In genomic region chr20:44717986-44718385, GRCh38 we compare ENCODE assay signal across 14 cellular contexts. TPM values are rescaled to one million over a fixed set of nuclear protein-coding genes. Genes with fewer than 3 reads are reported as not detected.
DNase-seq lines count a peak whose midpoint lies in the region; ATAC-seq, FAIRE-seq and TF ChIP-seq lines count a peak whose summit lies in the region.
"Had no signal": no experiment of that assay in that cellular context is flagged by ENCODE, and none has a peak within 500 bp of the region (broad histone marks: within the 10 kb centered on the region; RNA-seq: fewer than 3 reads in every experiment).

No MANE protein-coding gene starts in this region.

- no peaks in the 10 kb centered on the region for H3K9me3 ChIP-seq in endothelial cell of umbilical vein (replicated peaks; ENCODE audit: control insufficient read depth, insufficient read depth, low read length)
- no peaks in the 10 kb centered on the region for H3K9me3 ChIP-seq in ovary
- H3K9me3 ChIP-seq: HAP-1 had no signal

- DNase-seq in NCI-H82 treated with DMSO at 0.1 percent for 48 hours (lab: John Stamatoyannopoulos, UW; ENCODE audit: unreplicated experiment) (peak; percentile 28), endothelial cell of umbilical vein (ENCODE audit: low read depth, low spot score) (no peak), ovary (peak in 3 of 5 donors; percentile 25 to 57 (median 47)), T-helper 2 cell (no peak), AG08395 (ENCODE audit: low spot score) (no peak), HCEC 1CT (no peak)
- no peak for DNase-seq in activated T-cell treated with anti-CD3 and anti-CD28 coated beads, Interleukin-2, amount 50 U/mL, for 72 hours
- DNase-seq: activated CD8-positive, alpha-beta T cell treated with anti-CD3 and anti-CD28 coated beads for 36 hours; NCI-H1930 had no signal

- CTCF ChIA-PET in endothelial cell of umbilical vein (lab: Charles Lee) = interaction anchor here (1.4 to 4.8 kb wide), 2 partner anchors 15 to 35 kb away, joined by 4 to 23 read pairs; no protein-coding TSS in a partner anchor

- H3K36me3 ChIP-seq in endothelial cell of umbilical vein (ENCODE audit: control insufficient read depth in 2 of 2, extremely low read depth in 1 of 2, insufficient read depth in 2 of 2, low read length in 2 of 2) (no peaks in the 10 kb centered on the region), ovary (no peaks in the 10 kb centered on the region)
- H3K36me3 ChIP-seq: HAP-1 had no signal

- no peaks in the 10 kb centered on the region for H3K9me3 Mint-ChIP-seq in activated T-cell treated with anti-CD3 and anti-CD28 coated beads, Interleukin-2, amount 50 U/mL, for 72 hours
- H3K9me3 Mint-ChIP-seq: activated CD8-positive, alpha-beta T cell treated with anti-CD3 and anti-CD28 coated beads for 36 hours; stimulated activated naive CD8-positive, alpha-beta T cell treated with anti-CD3 and anti-CD28 coated beads, Interleukin-15, Interleukin-2, amounts not matched to agents 100 ng/mL and 50 ng/mL, for 24 hours had no signal

- dilution Hi-C loops in endothelial cell of umbilical vein (cut with MboI; ENCODE audit: extremely low pct_ligation_motif_present, low sequenced_read_pairs) = no loop called here

- peaks cover 20% of the 10 kb centered on the region for H3K4me1 ChIP-seq in endothelial cell of umbilical vein (ENCODE audit: control insufficient read depth, extremely low read depth, insufficient read depth, low read length)
- peaks cover 33% of the 10 kb centered on the region for H3K4me1 ChIP-seq in ovary (ENCODE audit: insufficient read depth)

- H3K4me2 ChIP-seq in endothelial cell of umbilical vein (ENCODE audit: insufficient read depth, low read length) = no peak overlapping the region

- H3K27me3 ChIP-seq in endothelial cell of umbilical vein (ENCODE audit: control insufficient read depth in 2 of 2, insufficient read depth in 2 of 2, low read length in 2 of 2) (no peaks in the 10 kb centered on the region), ovary (no peaks in the 10 kb centered on the region)

- peaks cover 3% of the 10 kb centered on the region for H3K4me1 Mint-ChIP-seq in activated T-cell treated with anti-CD3 and anti-CD28 coated beads, Interleukin-2, amount 50 U/mL, for 72 hours (ENCODE audit: low read depth)

- BruUV-seq in endothelial cell of umbilical vein (replicated peaks; lab: Mats Ljungman, UMichigan) = no TSS peak

- ATAC-seq in activated T-cell treated with anti-CD3 and anti-CD28 coated beads, Interleukin-2, amount 50 U/mL, for 72 hours (replicated peaks in 1 of 2) = no peak
- ATAC-seq: activated CD8-positive, alpha-beta T cell treated with anti-CD3 and anti-CD28 coated beads for 36 hours had no signal

- H3K79me2 ChIP-seq in endothelial cell of umbilical vein (ENCODE audit: control insufficient read depth, insufficient read depth, low read length) = no peaks in the 10 kb centered on the region

- TF ChIP-seq CTCF in GM12872 (IDR thresholded peaks at IDR 0.05; ENCODE audit: insufficient read depth, low read depth, low read length) (peak; percentile 50), endothelial cell of umbilical vein (IDR thresholded peaks at IDR 0.05; ENCODE audit: extremely low read depth in 1 of 2, insufficient read depth in 1 of 2, low read depth in 1 of 2, low read length in 2 of 2) (peak; percentile 30 to 43), ovary (IDR thresholded peaks at IDR 0.05) (no peak)

- no peaks in the 10 kb centered on the region for H3K9me1 ChIP-seq in endothelial cell of umbilical vein (replicated peaks; ENCODE audit: control insufficient read depth, extremely low read depth, insufficient read depth, low read length)

- H3K4me3 ChIP-seq in endothelial cell of umbilical vein (replicated peaks in 1 of 3; ENCODE audit: insufficient read depth in 1 of 3, low read depth in 1 of 3, low read length in 3 of 3) (no peak overlapping the region), ovary (no peak overlapping the region)
- H3K4me3 ChIP-seq: HAP-1, SK-N-MC had no signal

- no peaks in the 10 kb centered on the region for H3K36me3 Mint-ChIP-seq in activated T-cell treated with anti-CD3 and anti-CD28 coated beads, Interleukin-2, amount 50 U/mL, for 72 hours (ENCODE audit: insufficient read depth in 2 of 2)

- 68 to 88% (median 81%) methylated on average over 10 of the region's 10 CpGs for WGBS in ovary, 3 donors

- H3K27ac Mint-ChIP-seq in activated T-cell treated with anti-CD3 and anti-CD28 coated beads, Interleukin-2, amount 50 U/mL, for 72 hours = no peak overlapping the region
- H3K27ac Mint-ChIP-seq: activated CD8-positive, alpha-beta T cell treated with anti-CD3 and anti-CD28 coated beads for 36 hours; stimulated activated naive CD8-positive, alpha-beta T cell treated with anti-CD3 and anti-CD28 coated beads, Interleukin-15, Interleukin-2, amounts not matched to agents 100 ng/mL and 50 ng/mL, for 24 hours had no signal

- H3K4me3 Mint-ChIP-seq in activated T-cell treated with anti-CD3 and anti-CD28 coated beads, Interleukin-2, amount 50 U/mL, for 72 hours = no peak overlapping the region
- H3K4me3 Mint-ChIP-seq: activated CD8-positive, alpha-beta T cell treated with anti-CD3 and anti-CD28 coated beads for 36 hours; stimulated activated naive CD8-positive, alpha-beta T cell treated with anti-CD3 and anti-CD28 coated beads, Interleukin-15, Interleukin-2, amounts not matched to agents 100 ng/mL and 50 ng/mL, for 24 hours had no signal

- no peak overlapping the region for H2AFZ ChIP-seq in endothelial cell of umbilical vein (ENCODE audit: low read depth, low read length)

- no peaks in the 10 kb centered on the region for H3K27me3 Mint-ChIP-seq in activated T-cell treated with anti-CD3 and anti-CD28 coated beads, Interleukin-2, amount 50 U/mL, for 72 hours (ENCODE audit: low read depth)
- H3K27me3 Mint-ChIP-seq: activated CD8-positive, alpha-beta T cell treated with anti-CD3 and anti-CD28 coated beads for 36 hours; stimulated activated naive CD8-positive, alpha-beta T cell treated with anti-CD3 and anti-CD28 coated beads, Interleukin-15, Interleukin-2, amounts not matched to agents 100 ng/mL and 50 ng/mL, for 24 hours had no signal

- H3K27ac ChIP-seq in endothelial cell of umbilical vein (ENCODE audit: insufficient read depth, low read depth, low read length) (no peak overlapping the region), ovary (peak overlapping the region; percentile 41 to 43)
- H3K27ac ChIP-seq: SK-N-MC had no signal

- no peak overlapping the region for H3K9ac ChIP-seq in endothelial cell of umbilical vein (replicated peaks; ENCODE audit: extremely low read depth, insufficient read depth, low read length)

- POLR2A ChIA-PET in endothelial cell of umbilical vein (lab: Charles Lee) = no interaction called here

- H4K20me1 ChIP-seq in endothelial cell of umbilical vein (replicated peaks; ENCODE audit: control insufficient read depth, extremely low read depth, insufficient read depth, low read length) = no peaks in the 10 kb centered on the region

- FAIRE-seq in endothelial cell of umbilical vein (lab: Jason Lieb, UNC) = no peak

- no peak for TF ChIP-seq POLR2A in endothelial cell of umbilical vein (IDR thresholded peaks at IDR 0.05; ENCODE audit: low read depth, low read length)
- TF ChIP-seq POLR2A in ovary (IDR thresholded peaks at IDR 0.05) = no peak

- TF ChIP-seq EP300 in ovary (IDR thresholded peaks at IDR 0.05) = no peak

- intact Hi-C loops in endothelial cell of umbilical vein (cut with micrococcal nuclease) = no loop called here
- intact Hi-C loops in ovary (cut with DNase I) = no loop called here

TF ChIP-seq in endothelial cell of umbilical vein, 7 proteins besides CTCF, POLR2A, EP300 and RAD21:
- TF ChIP-seq MAX (IDR thresholded peaks at IDR 0.05; ENCODE audit: insufficient read depth, insufficient read length) = no peak
- TF ChIP-seq FOS (IDR thresholded peaks at IDR 0.05; ENCODE audit: borderline replicate concordance, insufficient read depth, low read length) = no peak
- TF ChIP-seq EZH2 (IDR thresholded peaks at IDR 0.05; ENCODE audit: borderline replicate concordance, low read depth, low read length, severe bottlenecking) = no peak
- no peak for TF ChIP-seq POLR2AphosphoS5 (IDR thresholded peaks at IDR 0.05; ENCODE audit: insufficient read depth, low read depth, low read length)
- TF ChIP-seq GATA2 (IDR thresholded peaks at IDR 0.05; ENCODE audit: insufficient read depth, insufficient read length, low read depth, low read length) = no peak
- no peak for TF ChIP-seq JUN (IDR thresholded peaks at IDR 0.05; ENCODE audit: borderline replicate concordance, insufficient read depth, insufficient read length, low read depth)
- no peak for TF ChIP-seq MYC (IDR thresholded peaks at IDR 0.05; ENCODE audit: low read depth, low read length)

RNA-seq across cellular contexts. Expression of gene CCN5, which starts 2.8 kb away (rescaled TPM):
- not detected in 2 replicates for total RNA-seq in endothelial cell of umbilical vein
- polyA plus RNA-seq in endothelial cell of umbilical vein = 0.03 and 0.14 TPM in 2 replicates
- polyA plus RNA-seq in endothelial cell of umbilical vein (2011; cell fraction: cytosol; rRNA removed) = 0.04 TPM in 1 of 2 replicates, not detected in the other
- 0.09 TPM in 1 of 2 replicates, not detected in the other for polyA plus RNA-seq in endothelial cell of umbilical vein (2011; cell fraction: nucleus; rRNA removed)
- polyA plus RNA-seq in endothelial cell of umbilical vein (2012) = not detected in 2 replicates
- polyA minus RNA-seq in endothelial cell of umbilical vein = 0.23 TPM in 1 of 2 replicates, not detected in the other
- 41.1 TPM for polyA minus RNA-seq in endothelial cell of umbilical vein (2011; cell fraction: cytosol; rRNA and poly(A)+ RNA removed)
- polyA minus RNA-seq in endothelial cell of umbilical vein (2011; cell fraction: nucleus; rRNA and poly(A)+ RNA removed) = 0.96 and 2.1 TPM in 2 replicates
- total RNA-seq in ovary = 100 to 1,000 TPM in 4 of 7 donors, 10 to 100 TPM in 3; 47.4 to 296 (median 148) TPM
- 100 to 1,000 TPM; 183 to 196 TPM for polyA plus RNA-seq in ovary
- not detected for total RNA-seq in activated T-cell treated with anti-CD3 and anti-CD28 coated beads, Interleukin-2, amount 50 U/mL, for 72 hours
- total RNA-seq: activated CD8-positive, alpha-beta T cell treated with anti-CD3 and anti-CD28 coated beads for 36 hours; mononuclear cell had no signal

RNA-seq across cellular contexts. Expression of gene KCNK15, which starts 27.7 kb away (rescaled TPM):
- total RNA-seq in endothelial cell of umbilical vein = not detected in 2 replicates
- 0.05 and 0.06 TPM in 2 replicates for polyA plus RNA-seq in endothelial cell of umbilical vein
- polyA plus RNA-seq in endothelial cell of umbilical vein (2011; cell fraction: cytosol; rRNA removed) = not detected in 2 replicates
- polyA plus RNA-seq in endothelial cell of umbilical vein (2011; cell fraction: nucleus; rRNA removed) = not detected in 2 replicates
- not detected in 2 replicates for polyA plus RNA-seq in endothelial cell of umbilical vein (2012)
- polyA minus RNA-seq in endothelial cell of umbilical vein = not detected in 2 replicates
- polyA minus RNA-seq in endothelial cell of umbilical vein (2011; cell fraction: cytosol; rRNA and poly(A)+ RNA removed) = 21.4 TPM
- 0.14 TPM in 1 of 2 replicates, not detected in the other for polyA minus RNA-seq in endothelial cell of umbilical vein (2011; cell fraction: nucleus; rRNA and poly(A)+ RNA removed)
- 10 to 100 TPM in 1 of 7 donors, 1 to 10 TPM in 6; 2.6 to 21.6 (median 5.0) TPM for total RNA-seq in ovary
- polyA plus RNA-seq in ovary = 1 to 10 TPM in 1 of 2 donors, under 1 TPM in 1; 0.93 to 1.7 TPM
- total RNA-seq in activated T-cell treated with anti-CD3 and anti-CD28 coated beads, Interleukin-2, amount 50 U/mL, for 72 hours = under 1 TPM; 0.48 to 0.63 TPM

Comparison
In these comparisons a context has a peak if more than half of its experiments do, and no peak if none do; other contexts are left out.
1. CTCF ChIP-seq: peak in GM12872 (single experiment) and endothelial cell of umbilical vein (2 of 2); none in ovary (0 of 3).
2. DNase-seq: peak in NCI-H82 treated with DMSO at 0.1 percent for 48 hours (single experiment) and ovary (3 of 5); none in endothelial cell of umbilical vein (single experiment), T-helper 2 cell (0 of 5), AG08395 (single experiment), activated T-cell treated with anti-CD3 and anti-CD28 coated beads, Interleukin-2, amount 50 U/mL, for 72 hours (0 of 2) and HCEC 1CT (single experiment).
3. RNA of gene CCN5, which starts 2.8 kb away (total RNA-seq): 47.4 to 296 TPM in ovary; not detected in endothelial cell of umbilical vein and not detected in activated T-cell treated with anti-CD3 and anti-CD28 coated beads, Interleukin-2, amount 50 U/mL, for 72 hours; every median in the first group is over 10 times any median in the second.